ENCODE assay signal across 10 cellular contexts in genomic region chr1:183349201-183349711, GRCh38.
DNase-seq lines count a peak whose midpoint lies in the region; ATAC-seq and TF ChIP-seq lines count a peak whose summit lies in the region.
"Had no signal": no experiment of that assay in that cellular context is flagged by ENCODE, and none has a peak within 500 bp of the region (broad histone marks: within the 10 kb centered on the region; RNA-seq: fewer than 3 reads in every experiment).

No MANE protein-coding gene starts in this region.

- H3K36me3 ChIP-seq in adipocyte (ENCODE audit: control insufficient read depth, insufficient read depth, low read length, severe bottlenecking), result no peaks in the 10 kb centered on the region
- H3K36me3 ChIP-seq: upper lobe of left lung had no signal

- no peak for TF ChIP-seq CTCF in omental fat pad (IDR thresholded peaks at IDR 0.05)

- H3K4me3 ChIP-seq in adipocyte (ENCODE audit: low read length), result no peak overlapping the region
- H3K4me3 ChIP-seq: upper lobe of left lung had no signal

- H3K9ac ChIP-seq in adipocyte (ENCODE audit: low read length), result no peak overlapping the region

- H3K27me3 ChIP-seq in adipocyte (replicated peaks; ENCODE audit: control insufficient read depth, insufficient read depth, low read length), result peaks cover 22% of the 10 kb centered on the region
- H3K27me3 ChIP-seq: upper lobe of left lung had no signal

- ATAC-seq in omental fat pad (ENCODE audit: low FRiP score), result peak; percentile 81

- no peak overlapping the region for H3K4me3 Mint-ChIP-seq in activated naive CD8-positive, alpha-beta T cell treated with anti-CD3 and anti-CD28 coated beads for 36 hours

- no peaks in the 10 kb centered on the region for H3K9me3 Mint-ChIP-seq in activated naive CD8-positive, alpha-beta T cell treated with anti-CD3 and anti-CD28 coated beads for 36 hours

- no peak overlapping the region for H3K27ac Mint-ChIP-seq in activated naive CD8-positive, alpha-beta T cell treated with anti-CD3 and anti-CD28 coated beads for 36 hours

- DNase-seq in DMS79 treated with DMSO at 0.1 percent for 48 hours (lab: John Stamatoyannopoulos, UW) (peak; percentile 64), adipocyte (ENCODE audit: low read depth) (peak; percentile 72), head of caudate nucleus (peak in 24 of 42 donors; percentile 18 to 81 (median 46)), omental fat pad (ENCODE audit: low spot score) (no peak), HCEC 1CT (no peak), NCI-H2029 (lab: John Stamatoyannopoulos, UW) (no peak)
- no peak for DNase-seq in activated naive CD4-positive, alpha-beta T cell treated with anti-CD3 and anti-CD28 coated beads, Interleukin-2, amount 50 U/mL, for 16 hours
- no peak for DNase-seq in activated naive CD8-positive, alpha-beta T cell treated with anti-CD3 and anti-CD28 coated beads for 36 hours
- DNase-seq: NCI-H1105, upper lobe of left lung had no signal

- no peaks in the 10 kb centered on the region for H3K36me3 Mint-ChIP-seq in activated naive CD8-positive, alpha-beta T cell treated with anti-CD3 and anti-CD28 coated beads for 36 hours

- peaks cover 16% of the 10 kb centered on the region for H3K4me1 ChIP-seq in adipocyte (ENCODE audit: control insufficient read depth, insufficient read depth, low read length)
- H3K4me1 ChIP-seq: upper lobe of left lung had no signal

- peaks cover 15% of the 10 kb centered on the region for H3K27me3 Mint-ChIP-seq in activated naive CD8-positive, alpha-beta T cell treated with anti-CD3 and anti-CD28 coated beads for 36 hours

- no peaks in the 10 kb centered on the region for H3K9me3 ChIP-seq in adipocyte (ENCODE audit: control insufficient read depth, low read length)
- H3K9me3 ChIP-seq: upper lobe of left lung had no signal

- H3K4me1 Mint-ChIP-seq in activated naive CD8-positive, alpha-beta T cell treated with anti-CD3 and anti-CD28 coated beads for 36 hours, result no peaks in the 10 kb centered on the region

- intact Hi-C loops in head of caudate nucleus (cut with DNase I), result no loop called here

Comparison
In these comparisons a context has a peak if more than half of its experiments do, and no peak if none do; other contexts are left out.
1. DNase-seq: peak in DMS79 treated with DMSO at 0.1 percent for 48 hours (single experiment), adipocyte (single experiment) and head of caudate nucleus (24 of 42); none in omental fat pad (single experiment), HCEC 1CT (single experiment), NCI-H2029 (single experiment), activated naive CD4-positive, alpha-beta T cell treated with anti-CD3 and anti-CD28 coated beads, Interleukin-2, amount 50 U/mL, for 16 hours (single experiment) and activated naive CD8-positive, alpha-beta T cell treated with anti-CD3 and anti-CD28 coated beads for 36 hours (single experiment).